In the genomic region with DNA sequence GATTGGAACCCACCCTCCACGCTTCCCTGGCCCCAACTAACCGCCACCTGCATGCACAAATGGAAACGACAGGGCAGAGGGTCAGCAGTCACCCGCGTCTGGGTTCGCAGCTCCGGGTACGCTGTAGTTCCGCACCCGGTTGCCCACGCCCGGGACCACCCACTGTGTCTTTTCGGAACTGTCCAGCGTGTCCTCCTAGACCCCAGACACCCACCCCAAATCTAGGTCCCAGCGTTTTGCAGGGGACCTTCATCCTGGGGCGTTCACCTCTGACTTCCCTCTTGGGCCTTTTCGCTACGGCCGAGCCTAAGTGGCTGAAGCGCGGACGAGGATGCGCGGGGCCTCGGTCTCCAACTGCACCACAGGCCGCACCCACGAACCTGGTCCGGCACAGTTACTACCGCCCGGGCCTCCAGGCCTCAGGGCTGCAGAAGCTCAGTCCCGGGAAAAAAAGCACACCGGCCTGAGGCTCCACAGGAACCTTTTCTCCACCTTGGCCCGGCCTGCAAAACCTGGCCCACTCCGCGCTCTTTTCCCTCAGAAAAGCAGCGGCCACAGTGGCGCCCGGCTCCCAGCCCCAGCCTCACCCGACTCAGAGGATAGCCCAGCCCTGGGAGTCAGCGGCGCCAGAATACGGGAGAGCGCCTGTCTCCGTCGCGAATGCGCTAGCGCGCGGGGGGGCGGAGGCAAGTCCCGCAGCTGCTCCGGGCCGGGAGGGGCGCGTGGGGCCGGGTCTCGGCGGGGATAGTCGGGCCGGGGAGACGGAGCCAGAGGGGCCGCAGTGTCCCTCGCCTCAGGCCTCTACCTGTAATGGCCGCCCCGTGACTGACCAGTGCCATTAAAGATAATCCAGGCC, we compare ENCODE assay signal across 8 cellular contexts. TPM values are rescaled to one million over a fixed set of nuclear protein-coding genes. Genes with fewer than 3 reads are reported as not detected.
A peak's percentile ranks its signal among the peaks of the same experiment; 100 is the strongest.
DNase-seq lines count a peak whose midpoint lies in the region; ATAC-seq and TF ChIP-seq lines count a peak whose summit lies in the region.

A gene (minus strand): TSS at position 633 of the 856 bp plus-strand sequence. CDS start 7,643 bp downstream, outside the sequence.

- no peaks in the 10 kb centered on the region for H3K27me3 Mint-ChIP-seq in activated CD4-positive, alpha-beta memory T cell treated with anti-CD3 and anti-CD28 coated beads, Interleukin-2, amount 10 ng/mL, durations not matched to agents 7 days and 5 days

- intact Hi-C loops in A673 (cut with micrococcal nuclease; ENCODE audit: unreplicated experiment), result no loop called here

- peaks cover 17% of the 10 kb centered on the region for H3K9me3 Mint-ChIP-seq in activated CD4-positive, alpha-beta memory T cell treated with anti-CD3 and anti-CD28 coated beads, Interleukin-2, amount 10 ng/mL, durations not matched to agents 7 days and 5 days

- peaks cover 12% of the 10 kb centered on the region for H3K9me3 ChIP-seq in A673 (ENCODE audit: low read depth, low read length, poor library complexity, severe bottlenecking)

- POLR2A ChIA-PET in A673 (lab: Charles Lee; ENCODE audit: low non-redundant PET), result no interaction called here
- POLR2A ChIA-PET in activated CD4-positive, alpha-beta memory T cell treated with anti-CD3 and anti-CD28 coated beads, Interleukin-2, amount 10 ng/mL, durations not matched to agents 7 days and 5 days (lab: Charles Lee), result interaction anchor here (1.3 to 1.6 kb wide), 4 partner anchors 37 to 189 kb away, joined by 5 to 7 read pairs (median 6); a partner anchor contains a TSS

- peaks cover 47% of the 10 kb centered on the region for H3K36me3 Mint-ChIP-seq in activated CD4-positive, alpha-beta memory T cell treated with anti-CD3 and anti-CD28 coated beads, Interleukin-2, amount 10 ng/mL, durations not matched to agents 7 days and 5 days (ENCODE audit: low read depth)

- no peak for TF ChIP-seq CTCF in A673 (conservative IDR thresholded peaks at IDR 0.05; ENCODE audit: low read depth, low read length)

- H3K27me3 ChIP-seq in A673 (replicated peaks; ENCODE audit: insufficient read depth, low read depth, low read length, poor library complexity), result no peaks in the 10 kb centered on the region

- BruUV-seq in A673 (replicated peaks; lab: Mats Ljungman, UMichigan), result no TSS peak

- peaks cover 6% of the 10 kb centered on the region for H3K4me1 ChIP-seq in A673 (ENCODE audit: insufficient read depth, low read length, poor library complexity, severe bottlenecking)

- peak within 1 kb of the TSS; percentile 94 for H3K27ac Mint-ChIP-seq in activated CD4-positive, alpha-beta memory T cell treated with anti-CD3 and anti-CD28 coated beads, Interleukin-2, amount 10 ng/mL, durations not matched to agents 7 days and 5 days

- peak within 1 kb of the TSS; percentile 80 for H3K27ac ChIP-seq in A673 (ENCODE audit: low read depth, low read length, poor library complexity, severe bottlenecking)

- peak within 1 kb of the TSS; percentile 78 for H3K4me3 ChIP-seq in A673 (ENCODE audit: low read depth, low read length, poor library complexity, severe bottlenecking)

- ATAC-seq in GM18868 (IDR thresholded peaks at IDR 0.05; ENCODE audit: unreplicated experiment) (peak; percentile 65), HG03097 (IDR thresholded peaks at IDR 0.05; ENCODE audit: low FRiP score, unreplicated experiment) (peak; percentile 67)

- CTCF ChIA-PET in A673 (lab: Charles Lee), result interaction anchor here (0.6 kb wide), 1 partner anchor 9 kb away, joined by 5 read pairs; no protein-coding TSS in a partner anchor
- CTCF ChIA-PET in activated CD4-positive, alpha-beta memory T cell treated with anti-CD3 and anti-CD28 coated beads, Interleukin-2, amount 10 ng/mL, durations not matched to agents 7 days and 5 days (lab: Charles Lee), result no interaction called here

- peak within 1 kb of the TSS; percentile 93 for H3K4me3 Mint-ChIP-seq in activated CD4-positive, alpha-beta memory T cell treated with anti-CD3 and anti-CD28 coated beads, Interleukin-2, amount 10 ng/mL, durations not matched to agents 7 days and 5 days

- peaks cover 1% of the 10 kb centered on the region for H3K36me3 ChIP-seq in A673 (ENCODE audit: insufficient read depth, low read length, poor library complexity, severe bottlenecking)

- H3K4me1 Mint-ChIP-seq in activated CD4-positive, alpha-beta memory T cell treated with anti-CD3 and anti-CD28 coated beads, Interleukin-2, amount 10 ng/mL, durations not matched to agents 7 days and 5 days, result peaks cover 27% of the 10 kb centered on the region

- peak; percentile 95 for DNase-seq in A673 (ENCODE audit: low spot score)
- peak; percentile 80 for DNase-seq in NCI-H446 treated with DMSO at 0.1 percent for 48 hours (lab: John Stamatoyannopoulos, UW)
- peak; percentile 81 for DNase-seq in activated CD4-positive, alpha-beta memory T cell treated with anti-CD3 and anti-CD28 coated beads, Interleukin-2, amount 10 ng/mL, durations not matched to agents 7 days and 5 days
- DNase-seq in effector CD4-positive, alpha-beta T cell, result peak; percentile 72
- peak; percentile 95 for DNase-seq in medulla oblongata (ENCODE audit: extremely low spot score)
- peak; percentile 62 to 74 (median 69) for DNase-seq in stimulated activated CD4-positive, alpha-beta T cell treated with anti-CD3 and anti-CD28 coated beads, TNF-alpha, amount 100 ng/mL, for 24 hours (ENCODE audit: low read depth in 3 of 3)

RNA-seq across cellular contexts. Expression of the gene that starts here (rescaled TPM):
- 15.2 and 17.5 TPM in 2 replicates for total RNA-seq in A673 (2021)
- total RNA-seq in activated CD4-positive, alpha-beta memory T cell treated with anti-CD3 and anti-CD28 coated beads, Interleukin-2, amount 10 ng/mL, durations not matched to agents 7 days and 5 days, result 10 to 100 TPM; 11.9 to 14.2 TPM

Comparison
In these comparisons a context has a peak if more than half of its experiments do, and no peak if none do; other contexts are left out.
1. Peak in every context shown above with its lines: DNase-seq, ATAC-seq, H3K4me3 ChIP-seq and H3K27ac ChIP-seq.